In the genomic region with DNA sequence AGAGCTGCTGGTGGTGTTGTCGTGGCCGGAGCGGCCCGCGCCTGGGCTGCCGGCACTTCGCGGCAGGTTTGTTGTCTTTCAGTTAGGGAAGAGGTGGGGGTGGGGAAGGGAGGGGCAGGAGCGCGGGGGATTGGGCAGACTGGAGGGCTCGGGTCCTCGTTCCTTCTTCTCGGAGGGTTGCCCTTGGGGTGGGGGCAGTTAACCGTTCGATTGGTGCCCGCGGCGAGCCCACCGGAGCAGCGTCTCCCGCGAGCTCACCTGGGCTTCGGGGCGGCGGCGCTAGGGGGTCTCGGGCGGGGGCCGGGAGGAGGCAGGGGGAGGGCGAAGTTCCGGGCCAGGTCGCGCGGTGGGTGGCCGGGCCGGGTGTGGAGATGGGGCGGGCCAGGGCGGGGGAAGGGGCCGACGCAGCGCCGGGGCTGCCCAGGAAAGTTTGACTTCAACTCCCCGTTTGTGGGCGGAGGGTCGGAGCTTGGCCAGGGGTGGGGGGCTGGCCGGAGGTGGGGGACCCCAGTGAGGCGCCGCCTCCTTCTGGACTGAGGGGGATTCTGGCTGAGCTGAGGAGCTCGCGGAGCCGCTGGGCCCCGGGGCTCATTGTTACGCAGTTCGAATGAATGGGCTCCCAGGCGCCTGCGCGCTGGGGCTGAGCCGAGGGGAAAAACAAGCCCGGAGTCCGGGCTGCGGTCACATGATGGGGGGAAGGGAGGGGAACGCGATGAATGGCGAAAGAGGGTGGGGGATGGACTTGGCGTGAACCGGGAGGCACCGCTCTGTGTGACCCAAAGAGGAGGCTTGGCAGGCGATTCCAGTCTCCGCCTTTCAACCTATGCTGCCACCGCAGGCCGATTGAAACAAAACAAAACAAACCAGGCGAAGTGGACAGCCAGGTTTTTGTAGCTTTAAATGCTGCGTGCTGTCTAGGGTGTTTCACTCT, we compare ENCODE assay signal across 8 cellular contexts. TPM values are rescaled to one million over a fixed set of nuclear protein-coding genes. Genes with fewer than 3 reads are reported as not detected.
DNase-seq lines count a peak whose midpoint lies in the region; ATAC-seq and TF ChIP-seq lines count a peak whose summit lies in the region.

No MANE protein-coding gene starts in this region.

- H3K4me1 ChIP-seq in HCT116 (ENCODE audit: control insufficient read depth in 1 of 2, insufficient read depth in 2 of 2, low read length in 2 of 2) (peaks cover 5 to 18% of the 10 kb centered on the region in 2 experiments; a peak in 3 of 4 replicates), gastroesophageal sphincter (peaks cover 6 to 52% (median 13%) of the 10 kb centered on the region in 3 donors), neuronal stem cell (ENCODE audit: control insufficient read depth in 2 of 2, insufficient read depth in 1 of 2, low read depth in 1 of 2, low read length in 2 of 2) (peaks cover under 1 to 13% of the 10 kb centered on the region in 2 donors)

- H3K18ac ChIP-seq in neuronal stem cell (ENCODE audit: low read length), result peak overlapping the region; percentile 98

- H3K9me3 ChIP-seq in HCT116 (ENCODE audit: control insufficient read depth in 1 of 2, insufficient read depth in 1 of 2, low read depth in 1 of 2, low read length in 2 of 2) (no peaks in the 10 kb centered on the region), gastroesophageal sphincter (no peaks in the 10 kb centered on the region), neuronal stem cell (replicated peaks in 1 of 2; ENCODE audit: control insufficient read depth in 2 of 2, insufficient read depth in 1 of 2, low read depth in 1 of 2, low read length in 2 of 2) (no peaks in the 10 kb centered on the region)

- peak overlapping the region; percentile 88 for H3K4me2 ChIP-seq in HCT116 (ENCODE audit: low read length)
- H3K4me2 ChIP-seq in neuronal stem cell (ENCODE audit: insufficient read depth, low read length, poor library complexity, severe bottlenecking), result peak overlapping the region; percentile 45

- no peak overlapping the region for H3K4ac ChIP-seq in neuronal stem cell (ENCODE audit: low read length)

- H2BK5ac ChIP-seq in neuronal stem cell (ENCODE audit: low read length), result peak overlapping the region; percentile 96

- peak overlapping the region; percentile 70 to 75 for H3K4me3 ChIP-seq in HCT116 (replicated peaks in 1 of 2; ENCODE audit: low read depth in 1 of 2, low read length in 2 of 2)
- H3K4me3 ChIP-seq in gastroesophageal sphincter, result peak overlapping the region; percentile 83 to 84
- H3K4me3 ChIP-seq in neuronal stem cell (ENCODE audit: low read length in 2 of 2), result peak overlapping the region; percentile 74 to 100

- H3K27ac ChIP-seq in HCT116 (ENCODE audit: low read depth, low read length) (peak overlapping the region; percentile 57), gastroesophageal sphincter (peak overlapping the region; percentile 94 to 100 (median 99)), neuronal stem cell (replicated peaks; ENCODE audit: low read length) (peak overlapping the region; percentile 93)

- no peaks in the 10 kb centered on the region for H3K9me3 Mint-ChIP-seq in activated naive CD4-positive, alpha-beta T cell treated with anti-CD3 and anti-CD28 coated beads, Interleukin-2, amount 10 ng/mL, durations not matched to agents 7 days and 5 days

- intact Hi-C loops in HCT116 (cut with micrococcal nuclease), result loop anchor here (5.0 kb wide), 1 partner anchor 507 kb away; the partner anchor contains the start of gene CCDC71L

- DNase-seq in Daoy (ENCODE audit: low read depth), result peak; percentile 98
- DNase-seq in HCT116 (ENCODE audit: low read depth, low spot score), result peak; percentile 92
- DNase-seq in NCI-H1048 (lab: John Stamatoyannopoulos, UW), result peak; percentile 86
- peak; percentile 91 for DNase-seq in SK-N-DZ (ENCODE audit: low spot score)
- DNase-seq in activated naive CD4-positive, alpha-beta T cell treated with anti-CD3 and anti-CD28 coated beads, Interleukin-2, amount 10 ng/mL, durations not matched to agents 7 days and 5 days, result peak; percentile 90
- DNase-seq in neuronal stem cell (ENCODE audit: low spot score), result peak; percentile 97
- DNase-seq in stromal cell of bone marrow (ENCODE audit: low read depth), result peak; percentile 95

- peaks cover 53% of the 10 kb centered on the region for H3K4me1 Mint-ChIP-seq in activated naive CD4-positive, alpha-beta T cell treated with anti-CD3 and anti-CD28 coated beads, Interleukin-2, amount 10 ng/mL, durations not matched to agents 7 days and 5 days

- H3K27ac Mint-ChIP-seq in activated naive CD4-positive, alpha-beta T cell treated with anti-CD3 and anti-CD28 coated beads, Interleukin-2, amount 10 ng/mL, durations not matched to agents 7 days and 5 days, result peak overlapping the region; percentile 100

- H3K27me3 Mint-ChIP-seq in activated naive CD4-positive, alpha-beta T cell treated with anti-CD3 and anti-CD28 coated beads, Interleukin-2, amount 10 ng/mL, durations not matched to agents 7 days and 5 days, result peaks cover 5% of the 10 kb centered on the region

- no peaks in the 10 kb centered on the region for H4K20me1 ChIP-seq in HCT116 (ENCODE audit: insufficient read depth)

- WGBS in gastroesophageal sphincter (ENCODE audit: low coverage in 1 of 2), 2 donors, result 0% methylated on average over 1 to 6 of the region's 73 CpGs
- no CpG with 5 or more reads among the region's 73 CpGs for WGBS in neuronal stem cell (ENCODE audit: extremely low coverage in 2 of 2, insufficient read length in 2 of 2, insufficient replicate concordance in 1 of 2), 2 donors

- peaks cover 39% of the 10 kb centered on the region for H3K79me2 ChIP-seq in HCT116 (ENCODE audit: insufficient read depth, low read length)

- H2AFZ ChIP-seq in HCT116 (ENCODE audit: low read depth, low read length, poor library complexity, severe bottlenecking) (peak overlapping the region; percentile 42), neuronal stem cell (ENCODE audit: low read length) (peak overlapping the region; percentile 82)

- no peak overlapping the region for H4K91ac ChIP-seq in neuronal stem cell (ENCODE audit: low read depth, low read length, poor library complexity)

- no peaks in the 10 kb centered on the region for H3K27me3 ChIP-seq in HCT116 (ENCODE audit: insufficient read depth, low read length)
- no peaks in the 10 kb centered on the region for H3K27me3 ChIP-seq in gastroesophageal sphincter
- no peaks in the 10 kb centered on the region for H3K27me3 ChIP-seq in neuronal stem cell (ENCODE audit: control insufficient read depth in 3 of 3, insufficient read depth in 3 of 3, low read depth in 1 of 3, low read length in 3 of 3)

- POLR2A ChIA-PET in HCT116 (lab: Charles Lee), result interaction anchor here (0.6 to 2.4 kb wide), 8 partner anchors 11 to 711 kb away, joined by 3 to 11 read pairs (median 4); no protein-coding TSS in a partner anchor

- H2BK12ac ChIP-seq in neuronal stem cell (ENCODE audit: low read length), result no peak overlapping the region

- H3K36me3 Mint-ChIP-seq in activated naive CD4-positive, alpha-beta T cell treated with anti-CD3 and anti-CD28 coated beads, Interleukin-2, amount 10 ng/mL, durations not matched to agents 7 days and 5 days, result peaks cover 9% of the 10 kb centered on the region

- peak overlapping the region; percentile 86 for H3K23ac ChIP-seq in neuronal stem cell (ENCODE audit: low read depth, low read length, poor library complexity)

- ATAC-seq in HCT116 (peak; percentile 63), gastroesophageal sphincter (peak; percentile 69)

- no peak overlapping the region for H2BK15ac ChIP-seq in neuronal stem cell (ENCODE audit: low read length)

- H2AK5ac ChIP-seq in neuronal stem cell (ENCODE audit: low read depth, low read length), result peak overlapping the region; percentile 93

- peaks cover 1% of the 10 kb centered on the region for H3K79me1 ChIP-seq in neuronal stem cell (ENCODE audit: low read depth, low read length)

- H3K14ac ChIP-seq in neuronal stem cell (ENCODE audit: low read length), result no peak overlapping the region

- peak overlapping the region; percentile 97 for H2BK120ac ChIP-seq in neuronal stem cell (ENCODE audit: low read depth, low read length)

- TF ChIP-seq RAD21 in HCT116 (IDR thresholded peaks at IDR 0.05; ENCODE audit: low read depth), result no peak

- CTCF ChIA-PET in HCT116 (lab: Charles Lee), result interaction anchor here (0.7 to 2.3 kb wide), 9 partner anchors 8 to 710 kb away, joined by 3 to 17 read pairs (median 5); partner anchors contain the start of gene CBLL1
- CTCF ChIA-PET in activated naive CD4-positive, alpha-beta T cell treated with anti-CD3 and anti-CD28 coated beads, Interleukin-2, amount 10 ng/mL, durations not matched to agents 7 days and 5 days (lab: Charles Lee), result interaction anchor here (0.5 to 2.9 kb wide), 3 partner anchors 12 to 705 kb away, joined by 3 to 7 read pairs (median 3); no protein-coding TSS in a partner anchor

- peak overlapping the region; percentile 89 for H3K4me3 Mint-ChIP-seq in activated naive CD4-positive, alpha-beta T cell treated with anti-CD3 and anti-CD28 coated beads, Interleukin-2, amount 10 ng/mL, durations not matched to agents 7 days and 5 days

- BruUV-seq in HCT116 (replicated peaks; lab: Mats Ljungman, UMichigan), result no TSS peak

- TF ChIP-seq POLR2A in HCT116 (IDR thresholded peaks at IDR 0.05; ENCODE audit: borderline replicate concordance, extremely low read depth, insufficient read depth, insufficient read length), result peak; percentile 43
- TF ChIP-seq POLR2A in gastroesophageal sphincter (IDR thresholded peaks at IDR 0.05), result peak; percentile 29 to 56

- H4K8ac ChIP-seq in neuronal stem cell (ENCODE audit: low read depth, low read length), result no peak overlapping the region

- no peaks in the 10 kb centered on the region for H3K9me2 ChIP-seq in HCT116 (ENCODE audit: insufficient read depth)

- RAD21 ChIA-PET in HCT116 (lab: Charles Lee; ENCODE audit: low non-redundant PET in 1 of 2, low total read pairs in 2 of 2, uncharacterized antibody in 2 of 2, unreplicated experiment in 2 of 2), result interaction anchor here in 1 of 2 experiments (1.0 kb wide), 1 partner anchor 22 kb away, joined by 3 read pairs; no protein-coding TSS in a partner anchor

- H3K9ac ChIP-seq in HCT116 (ENCODE audit: low read length) (peak overlapping the region; percentile 75), neuronal stem cell (ENCODE audit: low read depth, low read length, poor library complexity) (peak overlapping the region; percentile 89)

- TF ChIP-seq EP300 in gastroesophageal sphincter (IDR thresholded peaks at IDR 0.05), result no peak

- no peak for TF ChIP-seq CTCF in HCT116 (IDR thresholded peaks at IDR 0.05 in 2 of 3, conservative IDR thresholded peaks at IDR 0.05 in 1 of 3; ENCODE audit: borderline replicate concordance in 1 of 3, insufficient read depth in 1 of 3, low read depth in 2 of 3, low read length in 2 of 3)
- peak in 1 of 4 experiments; percentile 43 for TF ChIP-seq CTCF in gastroesophageal sphincter (IDR thresholded peaks at IDR 0.05)

- H3K36me3 ChIP-seq in HCT116 (ENCODE audit: control insufficient read depth in 1 of 2, insufficient read depth in 2 of 2, low read length in 2 of 2) (no peaks in the 10 kb centered on the region), gastroesophageal sphincter (peaks cover 0 to 6% of the 10 kb centered on the region in 2 donors), neuronal stem cell (replicated peaks in 1 of 2; ENCODE audit: control insufficient read depth in 2 of 2, insufficient read depth in 2 of 2, low read length in 2 of 2) (no peaks in the 10 kb centered on the region)

RNA-seq across cellular contexts. Expression of gene HBP1, which starts 0.6 kb away (rescaled TPM):
- 45.3 and 46.4 TPM in 2 replicates for total RNA-seq in Daoy (2014; rRNA removed; shearing (Covaris generic))
- total RNA-seq in HCT116 (2021; ENCODE audit: unreplicated experiment) (24.3 TPM), gastroesophageal sphincter (100 to 1,000 TPM in 3 of 4 donors, 10 to 100 TPM in 1; 57.1 to 126 (median 118) TPM)
- polyA plus RNA-seq in HCT116 (2012), result 20.0 and 21.8 TPM in 2 replicates
- 54.3 and 62.9 TPM in 2 replicates for polyA plus RNA-seq in SK-N-DZ (2014; cell fraction: cytosol; rRNA removed)
- polyA plus RNA-seq in SK-N-DZ (2014; cell fraction: nucleus; rRNA removed), result 31.5 and 38.6 TPM in 2 replicates
- polyA plus RNA-seq in neuronal stem cell (2013, experiment 1 of 2), result 31.0 TPM
- polyA plus RNA-seq in neuronal stem cell (2013, experiment 2 of 2), result 31.0 TPM

Comparison
In these comparisons a context has a peak if more than half of its experiments do, and no peak if none do; other contexts are left out.
1. Peak in every context shown above with its lines: DNase-seq, ATAC-seq, H3K4me3 ChIP-seq and H3K27ac ChIP-seq.